In genomic region chr11:64358536-64358906, GRCh38 we compare ENCODE assay signal across 2 cellular contexts.
TF ChIP-seq lines count a peak whose summit lies in the region.

No MANE protein-coding gene starts in this region.

TF ChIP-seq in H1, 55 proteins besides CTCF, POLR2A, EP300 and RAD21:
- TF ChIP-seq SP1 (IDR thresholded peaks at IDR 0.05; ENCODE audit: low read depth, low read length) (no peak), GTF2F1 (IDR thresholded peaks at IDR 0.05; ENCODE audit: borderline replicate concordance, low read depth, low read length) (no peak), JUND (IDR thresholded peaks at IDR 0.05; ENCODE audit: low read length) (no peak), RXRA (IDR thresholded peaks at IDR 0.05; ENCODE audit: insufficient read depth, low read depth, low read length) (no peak), SIX5 (IDR thresholded peaks at IDR 0.05; ENCODE audit: low read depth, low read length) (no peak), CTBP2 (IDR thresholded peaks at IDR 0.05; ENCODE audit: borderline replicate concordance, insufficient read depth, insufficient read length, low read length) (no peak), CREB1 (IDR thresholded peaks at IDR 0.05) (no peak), SP4 (IDR thresholded peaks at IDR 0.05; ENCODE audit: low read length) (no peak), FOSL1 (IDR thresholded peaks at IDR 0.05; ENCODE audit: insufficient read depth, low read depth, low read length) (no peak)

TF ChIP-seq in neural cell, 6 proteins besides CTCF, POLR2A, EP300 and RAD21:
- no peak for TF ChIP-seq POLR2AphosphoS5 (IDR thresholded peaks at IDR 0.05)
- TF ChIP-seq, protein P1, sequence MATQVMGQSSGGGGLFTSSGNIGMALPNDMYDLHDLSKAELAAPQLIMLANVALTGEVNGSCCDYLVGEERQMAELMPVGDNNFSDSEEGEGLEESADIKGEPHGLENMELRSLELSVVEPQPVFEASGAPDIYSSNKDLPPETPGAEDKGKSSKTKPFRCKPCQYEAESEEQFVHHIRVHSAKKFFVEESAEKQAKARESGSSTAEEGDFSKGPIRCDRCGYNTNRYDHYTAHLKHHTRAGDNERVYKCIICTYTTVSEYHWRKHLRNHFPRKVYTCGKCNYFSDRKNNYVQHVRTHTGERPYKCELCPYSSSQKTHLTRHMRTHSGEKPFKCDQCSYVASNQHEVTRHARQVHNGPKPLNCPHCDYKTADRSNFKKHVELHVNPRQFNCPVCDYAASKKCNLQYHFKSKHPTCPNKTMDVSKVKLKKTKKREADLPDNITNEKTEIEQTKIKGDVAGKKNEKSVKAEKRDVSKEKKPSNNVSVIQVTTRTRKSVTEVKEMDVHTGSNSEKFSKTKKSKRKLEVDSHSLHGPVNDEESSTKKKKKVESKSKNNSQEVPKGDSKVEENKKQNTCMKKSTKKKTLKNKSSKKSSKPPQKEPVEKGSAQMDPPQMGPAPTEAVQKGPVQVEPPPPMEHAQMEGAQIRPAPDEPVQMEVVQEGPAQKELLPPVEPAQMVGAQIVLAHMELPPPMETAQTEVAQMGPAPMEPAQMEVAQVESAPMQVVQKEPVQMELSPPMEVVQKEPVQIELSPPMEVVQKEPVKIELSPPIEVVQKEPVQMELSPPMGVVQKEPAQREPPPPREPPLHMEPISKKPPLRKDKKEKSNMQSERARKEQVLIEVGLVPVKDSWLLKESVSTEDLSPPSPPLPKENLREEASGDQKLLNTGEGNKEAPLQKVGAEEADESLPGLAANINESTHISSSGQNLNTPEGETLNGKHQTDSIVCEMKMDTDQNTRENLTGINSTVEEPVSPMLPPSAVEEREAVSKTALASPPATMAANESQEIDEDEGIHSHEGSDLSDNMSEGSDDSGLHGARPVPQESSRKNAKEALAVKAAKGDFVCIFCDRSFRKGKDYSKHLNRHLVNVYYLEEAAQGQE (IDR thresholded peaks at IDR 0.05; ENCODE audit: borderline replicate concordance): peak; percentile 9
- TF ChIP-seq SMC3 (conservative IDR thresholded peaks at IDR 0.05; ENCODE audit: poor library complexity): no peak
TF ChIP-seq in neural cell: peak in this region for 1.
